8 cellular contexts compared by ENCODE assay signal in the genomic region with DNA sequence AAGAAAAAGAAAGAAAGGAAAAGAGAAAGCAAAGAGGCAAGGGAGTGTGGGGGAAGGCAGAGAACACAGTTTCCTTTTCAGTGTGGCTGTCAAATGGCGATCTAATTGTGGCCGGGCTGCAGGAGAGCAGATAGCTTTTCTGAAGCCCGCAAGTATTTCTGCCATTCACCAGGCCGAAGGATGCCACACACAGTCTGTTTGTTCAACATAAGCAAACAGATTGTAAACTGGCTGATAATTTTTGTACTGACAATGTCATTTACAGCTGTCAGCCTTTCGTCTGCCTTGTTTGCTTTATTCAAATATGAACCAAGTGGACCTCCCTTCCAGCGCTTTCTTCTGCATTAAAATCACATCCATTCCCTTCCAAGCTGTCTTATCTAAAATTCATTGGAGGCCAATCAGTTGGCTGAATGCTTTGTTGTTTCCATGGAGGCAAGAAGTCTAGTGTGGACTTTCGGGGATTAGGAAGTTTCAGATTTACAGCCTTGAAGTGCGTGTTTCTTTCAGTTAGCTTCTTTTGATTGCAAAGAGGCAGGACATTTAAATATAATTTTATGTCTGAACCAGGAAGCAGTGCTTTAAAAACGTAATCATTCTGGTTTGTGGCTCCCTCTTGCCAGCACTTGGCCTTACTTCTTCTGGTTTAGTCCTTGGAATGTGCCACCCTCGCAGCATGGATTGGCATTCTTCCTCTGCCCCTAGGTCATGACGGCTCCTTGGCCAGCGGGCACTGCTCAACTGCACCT.
DNase-seq lines count a peak whose midpoint lies in the region; ATAC-seq and TF ChIP-seq lines count a peak whose summit lies in the region.

No MANE protein-coding gene starts in this region.

- no peak overlapping the region for H3K27ac Mint-ChIP-seq in neural crest cell (ENCODE audit: unreplicated experiment)

- H3K9me3 Mint-ChIP-seq in neural crest cell: peaks cover 2% of the 10 kb centered on the region

- peaks cover 97% of the 10 kb centered on the region for H3K27me3 Mint-ChIP-seq in neural crest cell (ENCODE audit: low read depth)

- H3K9me3 ChIP-seq in WERI-Rb-1 (ENCODE audit: severe bottlenecking): no peaks in the 10 kb centered on the region

- peak overlapping the region; percentile 23 for H3K4me3 Mint-ChIP-seq in neural crest cell

- no peak for TF ChIP-seq CTCF in coronary artery (IDR thresholded peaks at IDR 0.05)
- no peak for TF ChIP-seq CTCF in neural crest cell (conservative IDR thresholded peaks at IDR 0.05)
- no peak for TF ChIP-seq CTCF in WERI-Rb-1 (IDR thresholded peaks at IDR 0.05; ENCODE audit: low read depth, low read length)

- no peaks in the 10 kb centered on the region for H3K36me3 ChIP-seq in WERI-Rb-1

- peaks cover 19% of the 10 kb centered on the region for H3K4me1 Mint-ChIP-seq in neural crest cell

- H3K27ac ChIP-seq in coronary artery (peak overlapping the region in 1 of 2 donors; percentile 17), WERI-Rb-1 (no peak overlapping the region)

- peak overlapping the region; percentile 62 for H3K4me3 ChIP-seq in coronary artery
- H3K4me3 ChIP-seq in WERI-Rb-1 (ENCODE audit: low read depth, low read length): no peak overlapping the region

- ATAC-seq in HG03159 (IDR thresholded peaks at IDR 0.05; ENCODE audit: unreplicated experiment) (no peak), GM18517 (IDR thresholded peaks at IDR 0.05; ENCODE audit: unreplicated experiment) (no peak)

- DNase-seq in DMS153 (lab: John Stamatoyannopoulos, UW): peak; percentile 85
- peak; percentile 95 for DNase-seq in NCI-H146 treated with DMSO at 0.1 percent for 48 hours (lab: John Stamatoyannopoulos, UW; ENCODE audit: unreplicated experiment)
- DNase-seq in coronary artery (ENCODE audit: low spot score): no peak
- DNase-seq in neural crest cell (ENCODE audit: low read depth, low spot score): no peak
- no peak for DNase-seq in NCI-H2107 (lab: John Stamatoyannopoulos, UW)
- no peak for DNase-seq in WERI-Rb-1

- peaks cover 55% of the 10 kb centered on the region for H3K27me3 ChIP-seq in WERI-Rb-1 (ENCODE audit: insufficient read depth, low read depth, severe bottlenecking)

- no peaks in the 10 kb centered on the region for H3K36me3 Mint-ChIP-seq in neural crest cell (ENCODE audit: low read depth)

Comparison
In these comparisons a context has a peak if more than half of its experiments do, and no peak if none do; other contexts are left out.
1. DNase-seq: peak in DMS153 (single experiment) and NCI-H146 treated with DMSO at 0.1 percent for 48 hours (single experiment); none in coronary artery (single experiment), neural crest cell (single experiment), NCI-H2107 (single experiment) and WERI-Rb-1 (single experiment).